In the genomic region with DNA sequence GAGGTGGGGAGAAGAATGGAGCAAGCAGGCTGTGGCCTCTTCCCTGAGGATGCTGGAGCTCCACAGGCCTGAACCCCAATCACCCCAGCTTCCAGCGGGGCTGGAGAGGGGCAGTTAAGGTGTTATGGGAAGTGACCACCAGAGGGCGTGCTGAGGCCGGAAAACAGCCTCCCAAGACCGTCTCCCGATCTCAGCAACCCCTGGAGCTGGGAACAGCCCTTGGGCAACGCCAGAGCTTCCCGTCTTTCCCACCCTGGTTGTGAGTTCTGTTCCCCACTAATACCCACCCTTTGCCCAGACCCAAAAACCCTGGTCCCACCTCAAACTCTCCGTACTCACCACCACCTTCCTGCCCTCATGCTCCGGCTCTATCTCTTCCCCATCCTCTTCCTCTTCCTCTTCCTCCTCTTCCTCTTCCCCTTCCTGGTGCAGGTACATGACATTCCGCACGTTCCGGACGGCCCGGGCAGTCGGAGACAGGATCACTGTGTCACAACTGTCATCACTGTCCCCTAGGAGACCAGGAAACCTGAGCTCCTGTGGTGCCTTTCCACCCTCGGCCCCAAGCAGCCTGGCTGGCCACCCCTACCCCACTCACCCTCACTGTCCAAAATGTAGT, we compare ENCODE assay signal across 1 cellular context.
A peak's percentile ranks its signal among the peaks of the same experiment; 100 is the strongest.
TF ChIP-seq lines count a peak whose summit lies in the region.

No MANE protein-coding gene starts in this region.

TF ChIP-seq in SK-N-SH, 30 proteins besides CTCF, POLR2A, EP300 and RAD21:
- TF ChIP-seq CHD2 (IDR thresholded peaks at IDR 0.05; ENCODE audit: low read length, partially characterized antibody) (peak; percentile 21), TAF1 (IDR thresholded peaks at IDR 0.05; ENCODE audit: borderline replicate concordance, low read depth, low read length) (no peak), RFX5 (IDR thresholded peaks at IDR 0.05; ENCODE audit: low read length) (no peak), RCOR1 (IDR thresholded peaks at IDR 0.05; ENCODE audit: low read length) (0 out of 2 replicates have a peak, but pooled peaks have one; percentile 28), USF2 (IDR thresholded peaks at IDR 0.05; ENCODE audit: borderline replicate concordance, low read depth, low read length) (no peak), ELF1 (IDR thresholded peaks at IDR 0.05) (no peak), IRF3 (IDR thresholded peaks at IDR 0.05; ENCODE audit: low read depth, low read length) (no peak), FOXJ3 (CRISPR knock-in tag; IDR thresholded peaks at IDR 0.05) (no peak), FOXM1 (IDR thresholded peaks at IDR 0.05; ENCODE audit: low read depth) (no peak), JUND (IDR thresholded peaks at IDR 0.05) (no peak), GATA2 (CRISPR knock-in tag; IDR thresholded peaks at IDR 0.05) (no peak), FOSL2 (IDR thresholded peaks at IDR 0.05; ENCODE audit: borderline replicate concordance, low read depth) (no peak), SMC3 (IDR thresholded peaks at IDR 0.05; ENCODE audit: low read depth, low read length) (peak; percentile 95), TEAD4 (IDR thresholded peaks at IDR 0.05; ENCODE audit: borderline replicate concordance, insufficient read depth) (no peak)
- TF ChIP-seq, protein P1, sequence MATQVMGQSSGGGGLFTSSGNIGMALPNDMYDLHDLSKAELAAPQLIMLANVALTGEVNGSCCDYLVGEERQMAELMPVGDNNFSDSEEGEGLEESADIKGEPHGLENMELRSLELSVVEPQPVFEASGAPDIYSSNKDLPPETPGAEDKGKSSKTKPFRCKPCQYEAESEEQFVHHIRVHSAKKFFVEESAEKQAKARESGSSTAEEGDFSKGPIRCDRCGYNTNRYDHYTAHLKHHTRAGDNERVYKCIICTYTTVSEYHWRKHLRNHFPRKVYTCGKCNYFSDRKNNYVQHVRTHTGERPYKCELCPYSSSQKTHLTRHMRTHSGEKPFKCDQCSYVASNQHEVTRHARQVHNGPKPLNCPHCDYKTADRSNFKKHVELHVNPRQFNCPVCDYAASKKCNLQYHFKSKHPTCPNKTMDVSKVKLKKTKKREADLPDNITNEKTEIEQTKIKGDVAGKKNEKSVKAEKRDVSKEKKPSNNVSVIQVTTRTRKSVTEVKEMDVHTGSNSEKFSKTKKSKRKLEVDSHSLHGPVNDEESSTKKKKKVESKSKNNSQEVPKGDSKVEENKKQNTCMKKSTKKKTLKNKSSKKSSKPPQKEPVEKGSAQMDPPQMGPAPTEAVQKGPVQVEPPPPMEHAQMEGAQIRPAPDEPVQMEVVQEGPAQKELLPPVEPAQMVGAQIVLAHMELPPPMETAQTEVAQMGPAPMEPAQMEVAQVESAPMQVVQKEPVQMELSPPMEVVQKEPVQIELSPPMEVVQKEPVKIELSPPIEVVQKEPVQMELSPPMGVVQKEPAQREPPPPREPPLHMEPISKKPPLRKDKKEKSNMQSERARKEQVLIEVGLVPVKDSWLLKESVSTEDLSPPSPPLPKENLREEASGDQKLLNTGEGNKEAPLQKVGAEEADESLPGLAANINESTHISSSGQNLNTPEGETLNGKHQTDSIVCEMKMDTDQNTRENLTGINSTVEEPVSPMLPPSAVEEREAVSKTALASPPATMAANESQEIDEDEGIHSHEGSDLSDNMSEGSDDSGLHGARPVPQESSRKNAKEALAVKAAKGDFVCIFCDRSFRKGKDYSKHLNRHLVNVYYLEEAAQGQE (IDR thresholded peaks at IDR 0.05; ENCODE audit: low read depth, low read length), result no peak
